18 cellular contexts compared by ENCODE assay signal in the genomic region with DNA sequence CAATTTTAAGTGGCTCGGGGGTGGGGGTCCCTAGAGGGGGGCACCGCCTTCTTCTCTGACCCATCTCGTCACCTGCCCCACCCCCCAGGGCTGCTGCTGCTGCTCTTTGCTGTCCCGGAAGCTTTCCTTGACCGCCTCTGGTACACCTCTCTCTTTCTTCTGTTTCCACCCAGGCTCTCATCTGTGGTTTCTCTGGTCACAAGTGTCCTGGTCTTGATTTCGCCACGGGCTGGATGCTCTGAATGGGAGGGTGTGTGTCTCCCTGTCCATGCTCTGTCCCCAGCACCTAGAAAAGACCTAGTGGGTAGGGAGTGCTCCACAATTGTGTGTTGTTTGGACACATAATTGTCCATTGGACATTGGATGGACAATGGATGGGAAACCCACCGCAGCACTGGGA.
DNase-seq lines count a peak whose midpoint lies in the region; ATAC-seq and TF ChIP-seq lines count a peak whose summit lies in the region.
"Had no signal": no experiment of that assay in that cellular context is flagged by ENCODE, and none has a peak within 500 bp of the region (broad histone marks: within the 10 kb centered on the region; RNA-seq: fewer than 3 reads in every experiment).

No MANE protein-coding gene starts in this region.

- no peak for TF ChIP-seq CTCF in A673 (conservative IDR thresholded peaks at IDR 0.05; ENCODE audit: low read depth, low read length)
- TF ChIP-seq CTCF in endothelial cell (IDR thresholded peaks at IDR 0.05; ENCODE audit: unreplicated experiment) = no peak
- no peak for TF ChIP-seq CTCF in nephron progenitor cell (IDR thresholded peaks at IDR 0.05)

- H3K36me3 Mint-ChIP-seq in endothelial cell (ENCODE audit: low read depth, unreplicated experiment) = peaks cover 3% of the 10 kb centered on the region
- no peaks in the 10 kb centered on the region for H3K36me3 Mint-ChIP-seq in nephron progenitor cell (ENCODE audit: low read depth)

- H3K36me3 ChIP-seq in A673 (ENCODE audit: insufficient read depth, low read length, poor library complexity, severe bottlenecking) = no peaks in the 10 kb centered on the region
- H3K36me3 ChIP-seq: SJCRH30 had no signal

- H3K4me1 Mint-ChIP-seq in endothelial cell (ENCODE audit: unreplicated experiment) (peaks cover 6% of the 10 kb centered on the region), nephron progenitor cell (peaks cover 41% of the 10 kb centered on the region)

- no peak overlapping the region for H3K4me3 ChIP-seq in A673 (ENCODE audit: low read depth, low read length, poor library complexity, severe bottlenecking)
- H3K4me3 ChIP-seq: K562, SJCRH30 had no signal

- POLR2A ChIA-PET in A673 (lab: Charles Lee; ENCODE audit: low non-redundant PET) = no interaction called here

- CTCF ChIA-PET in A673 (lab: Charles Lee) = interaction anchor here (0.5 to 0.9 kb wide), 5 partner anchors 12 to 238 kb away, joined by 3 to 12 read pairs (median 6); no protein-coding TSS in a partner anchor

- intact Hi-C loops in A673 (cut with micrococcal nuclease; ENCODE audit: unreplicated experiment) (loop anchor here (10.0 kb wide), 2 partner anchors 132 to 378 kb away; partner anchors contain the start of gene CIBAR2), left cardiac atrium (cut with DNase I) (loop anchor here in 1 of 2 donors (5.0 kb wide), 1 partner anchor 130 kb away; no protein-coding TSS in a partner anchor)

- H3K9me3 Mint-ChIP-seq in endothelial cell (ENCODE audit: unreplicated experiment) = no peaks in the 10 kb centered on the region
- no peaks in the 10 kb centered on the region for H3K9me3 Mint-ChIP-seq in nephron progenitor cell

- no peaks in the 10 kb centered on the region for H3K27me3 ChIP-seq in A673 (replicated peaks; ENCODE audit: insufficient read depth, low read depth, low read length, poor library complexity)
- H3K27me3 ChIP-seq: SJCRH30 had no signal

- H3K9me3 ChIP-seq in A673 (ENCODE audit: low read depth, low read length, poor library complexity, severe bottlenecking) = no peaks in the 10 kb centered on the region
- H3K9me3 ChIP-seq: SJCRH30 had no signal

- H3K4me3 Mint-ChIP-seq in endothelial cell (ENCODE audit: unreplicated experiment) = no peak overlapping the region
- H3K4me3 Mint-ChIP-seq in nephron progenitor cell = peak overlapping the region; percentile 58

- ATAC-seq in HG02642 (IDR thresholded peaks at IDR 0.05; ENCODE audit: poor library complexity, unreplicated experiment) (no peak), GM18517 (IDR thresholded peaks at IDR 0.05; ENCODE audit: unreplicated experiment) (no peak), left cardiac atrium (no peak)

- H3K27ac ChIP-seq in A673 (ENCODE audit: low read depth, low read length, poor library complexity, severe bottlenecking) = peak overlapping the region; percentile 24
- H3K27ac ChIP-seq: 22Rv1, SJCRH30 had no signal

- peaks cover 58% of the 10 kb centered on the region for H3K4me1 ChIP-seq in A673 (ENCODE audit: insufficient read depth, low read length, poor library complexity, severe bottlenecking)

- BruUV-seq in A673 (replicated peaks; lab: Mats Ljungman, UMichigan) = no TSS peak

- H3K27ac Mint-ChIP-seq in endothelial cell (ENCODE audit: unreplicated experiment) (peak overlapping the region; percentile 42), nephron progenitor cell (peak overlapping the region; percentile 47)

- peaks cover 10% of the 10 kb centered on the region for H3K27me3 Mint-ChIP-seq in endothelial cell (ENCODE audit: unreplicated experiment)
- H3K27me3 Mint-ChIP-seq in nephron progenitor cell (ENCODE audit: low read depth, poor library complexity) = peaks cover 11% of the 10 kb centered on the region

- DNase-seq in A673 (ENCODE audit: low spot score) = no peak
- no peak for DNase-seq in endothelial cell (ENCODE audit: low spot score)
- DNase-seq in nephron progenitor cell = no peak
- DNase-seq in left cardiac atrium = no peak
- no peak for DNase-seq in COLO829 (ENCODE audit: low spot score)
- DNase-seq: AML-193, EL, GF-D8, MM.1S, NCI-H1048, NCI-H1436 treated with DMSO at 0.1 percent for 48 hours, NCI-H1930 had no signal

TF ChIP-seq in PFSK-1, 5 proteins besides CTCF, POLR2A, EP300 and RAD21:
- TF ChIP-seq REST (IDR thresholded peaks at IDR 0.05; ENCODE audit: insufficient read depth in 1 of 2, low read depth in 2 of 2, low read length in 2 of 2) = no peak
- TF ChIP-seq TAF1 (IDR thresholded peaks at IDR 0.05; ENCODE audit: borderline replicate concordance, insufficient read depth, low read length) = no peak
- TF ChIP-seq SIN3A (IDR thresholded peaks at IDR 0.05; ENCODE audit: borderline replicate concordance, insufficient read depth, low read length) = no peak
- TF ChIP-seq FOXP2 (optimal IDR thresholded peaks at IDR 0.05; ENCODE audit: borderline replicate concordance, extremely low read depth, extremely low read length, insufficient read depth) = peak; percentile 21
- no peak for TF ChIP-seq POLR2AphosphoS5 (IDR thresholded peaks at IDR 0.05; ENCODE audit: low read depth, low read length)
